ENCODE assay signal across 8 cellular contexts in genomic region chr3:51982352-51982837, GRCh38. TPM values are rescaled to one million over a fixed set of nuclear protein-coding genes. Genes with fewer than 3 reads are reported as not detected.
A peak's percentile ranks its signal among the peaks of the same experiment; 100 is the strongest.
DNase-seq lines count a peak whose midpoint lies in the region; ATAC-seq lines count a peak whose summit lies in the region.

No MANE protein-coding gene starts in this region.

- peak overlapping the region; percentile 96 for H3K27ac ChIP-seq in epithelial cell of prostate

- H3K4me1 Mint-ChIP-seq in T-helper 17 cell (peaks cover 18% of the 10 kb centered on the region), naive B cell (peaks cover 19 to 38% (median 34%) of the 10 kb centered on the region in 3 donors)

- DNase-seq in NCI-H748 (lab: John Stamatoyannopoulos, UW; ENCODE audit: unreplicated experiment) (peak; percentile 64), NCI-H748 treated with DMSO at 0.1 percent for 48 hours (lab: John Stamatoyannopoulos, UW) (no peak), HUDEP-2 (lab: John Stamatoyannopoulos, UW; ENCODE audit: unreplicated experiment in 76 of 76) (peak in 58 of 76 experiments; percentile 13 to 71 (median 50)), T-helper 17 cell (no peak), epithelial cell of prostate (ENCODE audit: low read depth, low spot score) (no peak), naive B cell (peak; percentile 30), NCI-H2107 treated with DMSO at 0.1 percent for 48 hours (lab: John Stamatoyannopoulos, UW; ENCODE audit: unreplicated experiment) (no peak)

- ATAC-seq in GM21528 (IDR thresholded peaks at IDR 0.05; ENCODE audit: low FRiP score, unreplicated experiment) = peak; percentile 44
- ATAC-seq in T-helper 17 cell = peak; percentile 48
- peak; percentile 55 to 61 for ATAC-seq in naive B cell (ENCODE audit: low read depth in 2 of 2)

- H3K36me3 Mint-ChIP-seq in T-helper 17 cell (ENCODE audit: low read depth) (no peaks in the 10 kb centered on the region), naive B cell (no peaks in the 10 kb centered on the region)

- H3K9me3 Mint-ChIP-seq in naive B cell = no peaks in the 10 kb centered on the region

- H3K4me3 Mint-ChIP-seq in T-helper 17 cell (peak overlapping the region; percentile 97), naive B cell (peak overlapping the region; percentile 84 to 96 (median 95))

- no peaks in the 10 kb centered on the region for H3K9me3 ChIP-seq in T-helper 17 cell (ENCODE audit: control insufficient read depth, low read length, poor library complexity, severe bottlenecking)

- H3K27me3 Mint-ChIP-seq in T-helper 17 cell (no peaks in the 10 kb centered on the region), naive B cell (no peaks in the 10 kb centered on the region)

- peak overlapping the region; percentile 78 for H3K27ac Mint-ChIP-seq in T-helper 17 cell
- peak overlapping the region in 4 of 6 donors; percentile 76 to 98 (median 90) for H3K27ac Mint-ChIP-seq in naive B cell

RNA-seq across cellular contexts. Expression of gene ACY1, which starts 0.9 kb away (rescaled TPM):
- 1 to 10 TPM; 7.1 to 7.6 TPM for total RNA-seq in T-helper 17 cell
- polyA plus RNA-seq in naive B cell (ENCODE audit: low read depth in 6 of 6) = 10 to 100 TPM; 15.2 to 23.1 (median 18.4) TPM

RNA-seq across cellular contexts. Expression of gene ABHD14A, which starts 7.5 kb away (rescaled TPM):
- 10 to 100 TPM; 13.9 to 14.6 TPM for total RNA-seq in T-helper 17 cell
- 10 to 100 TPM; 32.9 to 66.0 (median 40.4) TPM for polyA plus RNA-seq in naive B cell (ENCODE audit: low read depth in 6 of 6)

RNA-seq across cellular contexts. Expression of gene ABHD14B, which starts 8.5 kb away (rescaled TPM):
- 10 to 100 TPM; 34.8 to 51.1 TPM for total RNA-seq in T-helper 17 cell
- 10 to 100 TPM; 60.4 to 65.8 (median 63.4) TPM for polyA plus RNA-seq in naive B cell (ENCODE audit: low read depth in 6 of 6)

RNA-seq across cellular contexts. Expression of gene RPL29, which starts 13.3 kb away (rescaled TPM):
- 1,000 to 10,000 TPM; 1,359 to 1,493 TPM for total RNA-seq in T-helper 17 cell
- polyA plus RNA-seq in naive B cell (ENCODE audit: low read depth in 6 of 6) = 1,000 to 10,000 TPM in 5 of 6 donors, 100 to 1,000 TPM in 1; 871 to 1,582 (median 1,414) TPM

RNA-seq across cellular contexts. Expression of gene PCBP4, which starts 15.1 kb away (rescaled TPM):
- 10 to 100 TPM; 20.2 to 28.7 TPM for total RNA-seq in T-helper 17 cell
- polyA plus RNA-seq in naive B cell (ENCODE audit: low read depth in 6 of 6) = 1 to 10 TPM; 3.0 to 5.7 (median 5.0) TPM

Comparison
In these comparisons a context has a peak if more than half of its experiments do, and no peak if none do; other contexts are left out.
1. DNase-seq: peak in NCI-H748 (single experiment), HUDEP-2 (58 of 76) and naive B cell (single experiment); none in NCI-H748 treated with DMSO at 0.1 percent for 48 hours (single experiment), T-helper 17 cell (0 of 3), epithelial cell of prostate (single experiment) and NCI-H2107 treated with DMSO at 0.1 percent for 48 hours (single experiment).
2. Peak in every context shown above with its lines, with median percentiles within 50 percentile points of each other: ATAC-seq.